Comparison of ENCODE assay signal across 34 cellular contexts in the genomic region with DNA sequence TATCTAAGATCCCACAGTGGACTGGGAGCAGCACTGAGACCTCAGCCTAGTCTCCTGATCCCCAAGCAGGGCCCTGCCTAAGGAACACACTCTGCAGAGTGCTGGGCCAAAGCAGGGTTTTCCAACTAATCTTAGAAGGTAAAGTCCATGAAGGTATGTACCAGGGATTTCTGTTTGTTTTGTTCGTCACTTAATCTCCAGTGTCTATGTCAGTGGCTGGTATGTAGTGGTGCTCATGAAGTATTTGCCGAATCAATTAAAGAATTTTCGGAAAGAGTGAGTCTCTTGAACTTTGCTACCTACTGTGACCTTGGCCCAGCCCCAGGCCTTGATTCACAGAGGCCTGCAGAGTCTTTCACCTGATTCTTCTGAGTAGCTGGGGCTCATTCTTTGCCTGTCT. TPM values are rescaled to one million over a fixed set of nuclear protein-coding genes. Genes with fewer than 3 reads are reported as not detected.
"Had no signal": no experiment of that assay in that cellular context is flagged by ENCODE, and none has a peak within 500 bp of the region (broad histone marks: within the 10 kb centered on the region; RNA-seq: fewer than 3 reads in every experiment).

No MANE protein-coding gene starts in this region.

- ATAC-seq: activated naive CD8-positive, alpha-beta T cell treated with anti-CD3 and anti-CD28 coated beads, Interleukin-2, amount 50 U/mL, for 24 hours; PC-3 had no signal

- H3K4me1 ChIP-seq: SJSA1 had no signal

- H3K36me3 Mint-ChIP-seq: activated CD4-positive, alpha-beta memory T cell treated with anti-CD3 and anti-CD28 coated beads for 36 hours; activated naive CD4-positive, alpha-beta T cell treated with anti-CD3 and anti-CD28 coated beads, Interleukin-2, amount 10 ng/mL, durations not matched to agents 7 days and 5 days; activated naive CD8-positive, alpha-beta T cell; brain had no signal

- H3K9me3 Mint-ChIP-seq: activated B cell treated with CpG ODN at 0.5 μM for 24 hours; activated CD4-positive, alpha-beta memory T cell treated with anti-CD3 and anti-CD28 coated beads for 36 hours; activated naive CD4-positive, alpha-beta T cell treated with anti-CD3 and anti-CD28 coated beads, Interleukin-2, amount 10 ng/mL, durations not matched to agents 7 days and 5 days; activated naive CD8-positive, alpha-beta T cell treated with anti-CD3 and anti-CD28 coated beads, Interleukin-2, amount 50 U/mL, for 24 hours; T-helper 1 cell treated with Interleukin-12 subunit alpha and Interleukin-12 subunit beta and Interleukin-4 antibody, amounts not matched to agents 30 μg/mL and 1 μg/mL, for 36 hours; T-helper 2 cell treated with Interferon-gamma antibody and Interleukin-4, amounts not matched to agents 5 μg/mL and 100 μg/mL, for 36 hours had no signal

- H3K27me3 ChIP-seq: MG63 had no signal

- H3K4me3 ChIP-seq: MG63, Peyer's patch, SJSA1 had no signal

- DNase-seq: activated B cell treated with CpG ODN at 0.5 μM for 24 hours; activated CD4-positive, alpha-beta memory T cell treated with anti-CD3 and anti-CD28 coated beads for 36 hours; activated CD4-positive, alpha-beta T cell treated with anti-CD3 and anti-CD28 coated beads for 4 hours; activated CD4-positive, alpha-beta T cell treated with anti-CD3 and anti-CD28 coated beads, Interleukin-2, amount 50 U/mL, for 1 hour; activated CD4-positive, CD25-positive, alpha-beta regulatory T cell treated with anti-CD3 and anti-CD28 coated beads, Interleukin-2, amount 50 U/mL, for 72 hours; activated CD8-positive, alpha-beta memory T cell treated with anti-CD3 and anti-CD28 coated beads, Interleukin-2, amount 50 U/mL, for 4 hours; activated effector memory CD4-positive, alpha-beta T cell treated with Interleukin-2 at 50 U/mL for 16 hours; activated naive CD4-positive, alpha-beta T cell treated with anti-CD3 and anti-CD28 coated beads, Interleukin-2, amount 10 ng/mL, durations not matched to agents 7 days and 5 days; activated naive CD8-positive, alpha-beta T cell treated with anti-CD3 and anti-CD28 coated beads, Interleukin-2, amount 50 U/mL, for 24 hours; activated T-cell treated with anti-CD3 and anti-CD28 coated beads for 4 hours; activated T-cell treated with anti-CD3 and anti-CD28 coated beads, Interleukin-2, amount 50 U/mL, for 48 hours; anterior cingulate cortex; Kasumi-1; KG1; MG63; NCI-H1048; NCI-H1105 treated with DMSO at 0.1 percent for 48 hours; NCI-H1436 treated with DMSO at 0.1 percent for 48 hours; NCI-H2029; NCI-H510A; NCI-H526; NCI-H748 treated with DMSO at 0.1 percent for 48 hours; NK-92 treated with Interleukin-12 subunit alpha and Interleukin-12 subunit beta, amount 100 ng/mL, for 24 hours; PC-3; RPMI8226; SHP77 treated with DMSO at 0.1 percent for 48 hours; SK-N-SH had no signal

- H3K9ac ChIP-seq: SK-N-SH had no signal

- H3K4me3 Mint-ChIP-seq: activated B cell treated with CpG ODN at 0.5 μM for 24 hours; activated CD4-positive, alpha-beta memory T cell treated with anti-CD3 and anti-CD28 coated beads for 36 hours; activated naive CD4-positive, alpha-beta T cell treated with anti-CD3 and anti-CD28 coated beads, Interleukin-2, amount 10 ng/mL, durations not matched to agents 7 days and 5 days; activated naive CD8-positive, alpha-beta T cell; activated naive CD8-positive, alpha-beta T cell treated with anti-CD3 and anti-CD28 coated beads, Interleukin-2, amount 50 U/mL, for 24 hours; brain; T-helper 1 cell treated with Interleukin-12 subunit alpha and Interleukin-12 subunit beta and Interleukin-4 antibody, amounts not matched to agents 30 μg/mL and 1 μg/mL, for 36 hours; T-helper 2 cell treated with Interferon-gamma antibody and Interleukin-4, amounts not matched to agents 5 μg/mL and 100 μg/mL, for 36 hours had no signal

- H3K27ac Mint-ChIP-seq: activated B cell treated with CpG ODN at 0.5 μM for 24 hours; activated CD4-positive, alpha-beta memory T cell treated with anti-CD3 and anti-CD28 coated beads for 36 hours; activated naive CD4-positive, alpha-beta T cell treated with anti-CD3 and anti-CD28 coated beads, Interleukin-2, amount 10 ng/mL, durations not matched to agents 7 days and 5 days; activated naive CD8-positive, alpha-beta T cell; activated naive CD8-positive, alpha-beta T cell treated with anti-CD3 and anti-CD28 coated beads, Interleukin-2, amount 50 U/mL, for 24 hours; brain; T-helper 1 cell treated with Interleukin-12 subunit alpha and Interleukin-12 subunit beta and Interleukin-4 antibody, amounts not matched to agents 30 μg/mL and 1 μg/mL, for 36 hours; T-helper 2 cell treated with Interferon-gamma antibody and Interleukin-4, amounts not matched to agents 5 μg/mL and 100 μg/mL, for 36 hours had no signal

- H3K27ac ChIP-seq: Peyer's patch, SJSA1 had no signal

- H3K9me3 ChIP-seq: MG63, Peyer's patch, SJSA1, SK-N-SH had no signal

- H3K36me3 ChIP-seq: MG63, Peyer's patch, SJSA1 had no signal

RNA-seq across cellular contexts. Expression of a gene that starts 1.7 kb away (rescaled TPM):
- total RNA-seq: PC-3, SJSA1 had no signal
- polyA plus RNA-seq: SK-N-SH had no signal

RNA-seq across cellular contexts. Expression of a gene that starts 1.8 kb away (rescaled TPM):
- total RNA-seq: PC-3, SJSA1 had no signal

RNA-seq across cellular contexts. Expression of a gene that starts 17.4 kb away (rescaled TPM):
- total RNA-seq: activated B cell treated with CpG ODN at 0.5 μM for 24 hours; activated CD4-positive, alpha-beta memory T cell treated with anti-CD3 and anti-CD28 coated beads for 36 hours; bronchial epithelial cell; PC-3; SJSA1 had no signal
- polyA plus RNA-seq: SK-N-SH had no signal

RNA-seq across cellular contexts. Expression of a gene that starts 17.5 kb away (rescaled TPM):
- total RNA-seq: activated B cell treated with CpG ODN at 0.5 μM for 24 hours, PC-3, SJSA1 had no signal
- polyA plus RNA-seq: SK-N-SH had no signal
